ENCODE assay signal across 8 cellular contexts in genomic region chr21:42414928-42415769, GRCh38. TPM values are rescaled to one million over a fixed set of nuclear protein-coding genes. Genes with fewer than 3 reads are reported as not detected.
DNase-seq lines count a peak whose midpoint lies in the region; ATAC-seq and TF ChIP-seq lines count a peak whose summit lies in the region.

No MANE protein-coding gene starts in this region.

- BruUV-seq in A673 (replicated peaks; lab: Mats Ljungman, UMichigan): no TSS peak

- peak; percentile 76 for DNase-seq in A673 (ENCODE audit: low spot score)
- peak in 2 of 3 experiments; percentile 83 to 88 for DNase-seq in activated CD8-positive, alpha-beta memory T cell treated with anti-CD3 and anti-CD28 coated beads for 48 hours (ENCODE audit: low read depth in 2 of 3, low spot score in 2 of 3)
- peak; percentile 69 for DNase-seq in germinal center (ENCODE audit: low spot score)
- DNase-seq in stimulated activated CD8-positive, alpha-beta memory T cell treated with anti-CD3 and anti-CD28 coated beads, Interleukin-12 subunit alpha, Interleukin-12 subunit beta, amount 100 ng/mL, for 1 hour (ENCODE audit: low read depth): peak; percentile 84
- DNase-seq in DMS 273 treated with DMSO at 0.1 percent for 48 hours (lab: John Stamatoyannopoulos, UW): no peak
- DNase-seq in NCI-H748 (lab: John Stamatoyannopoulos, UW; ENCODE audit: unreplicated experiment): no peak

- CTCF ChIA-PET in A673 (lab: Charles Lee): no interaction called here

- H3K27ac ChIP-seq in A673 (ENCODE audit: low read depth, low read length, poor library complexity, severe bottlenecking): no peak overlapping the region

- no peak for TF ChIP-seq CTCF in A673 (conservative IDR thresholded peaks at IDR 0.05; ENCODE audit: low read depth, low read length)

- H3K4me3 ChIP-seq in A673 (ENCODE audit: low read depth, low read length, poor library complexity, severe bottlenecking): no peak overlapping the region

- POLR2A ChIA-PET in A673 (lab: Charles Lee; ENCODE audit: low non-redundant PET): no interaction called here

- peaks cover 16% of the 10 kb centered on the region for H3K4me1 ChIP-seq in A673 (ENCODE audit: insufficient read depth, low read length, poor library complexity, severe bottlenecking)

- H3K9me3 ChIP-seq in A673 (ENCODE audit: low read depth, low read length, poor library complexity, severe bottlenecking): peaks cover 4% of the 10 kb centered on the region

- ATAC-seq in GM19463 (IDR thresholded peaks at IDR 0.05; ENCODE audit: unreplicated experiment) (peak; percentile 87), HG03558 (IDR thresholded peaks at IDR 0.05; ENCODE audit: extremely low read depth, unreplicated experiment) (peak; percentile 56)

- H3K27me3 ChIP-seq in A673 (replicated peaks; ENCODE audit: insufficient read depth, low read depth, low read length, poor library complexity): peaks cover 13% of the 10 kb centered on the region

- H3K36me3 ChIP-seq in A673 (ENCODE audit: insufficient read depth, low read length, poor library complexity, severe bottlenecking): no peaks in the 10 kb centered on the region

- intact Hi-C loops in A673 (cut with micrococcal nuclease; ENCODE audit: unreplicated experiment): no loop called here

RNA-seq across cellular contexts. Expression of gene UBASH3A, which starts 11.4 kb away (rescaled TPM):
- total RNA-seq in A673 (2021): not detected in 2 replicates

RNA-seq across cellular contexts. Expression of gene TMPRSS3, which starts 19.3 kb away (rescaled TPM):
- not detected in 2 replicates for total RNA-seq in A673 (2021)

RNA-seq across cellular contexts. Expression of gene TFF1, which starts 48.8 kb away (rescaled TPM):
- total RNA-seq in A673 (2021): not detected in 2 replicates

Comparison
In these comparisons a context has a peak if more than half of its experiments do, and no peak if none do; other contexts are left out.
1. DNase-seq: peak in A673 (single experiment), activated CD8-positive, alpha-beta memory T cell treated with anti-CD3 and anti-CD28 coated beads for 48 hours (2 of 3), germinal center (single experiment) and stimulated activated CD8-positive, alpha-beta memory T cell treated with anti-CD3 and anti-CD28 coated beads, Interleukin-12 subunit alpha, Interleukin-12 subunit beta, amount 100 ng/mL, for 1 hour (single experiment); none in DMS 273 treated with DMSO at 0.1 percent for 48 hours (single experiment) and NCI-H748 (single experiment).